ENCODE assay signal across 25 cellular contexts in the genomic region with DNA sequence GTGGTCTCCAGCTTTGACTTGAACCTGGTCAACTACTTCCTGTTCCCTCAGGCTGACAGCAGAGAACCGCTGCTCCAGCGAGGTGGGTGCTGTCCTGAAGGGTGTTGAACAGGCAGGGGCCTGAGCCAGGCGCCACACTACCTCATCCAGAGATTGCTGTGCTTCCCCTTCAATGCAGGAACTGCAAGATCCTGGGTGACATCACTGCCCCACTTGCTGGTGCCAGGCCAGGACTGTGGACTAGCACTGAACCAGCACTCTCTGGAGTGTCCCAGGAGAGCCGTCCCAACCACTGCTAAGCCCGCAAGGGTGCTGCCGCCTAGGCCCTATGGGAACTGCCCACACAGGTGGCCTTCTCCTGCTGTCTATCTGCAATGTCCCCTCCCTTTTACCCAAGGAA. TPM values are rescaled to one million over a fixed set of nuclear protein-coding genes. Genes with fewer than 3 reads are reported as not detected.
"Had no signal": no experiment of that assay in that cellular context is flagged by ENCODE, and none has a peak within 500 bp of the region (broad histone marks: within the 10 kb centered on the region; RNA-seq: fewer than 3 reads in every experiment).

No MANE protein-coding gene starts in this region.

- H3K27ac Mint-ChIP-seq: activated naive CD8-positive, alpha-beta T cell treated with anti-CD3 and anti-CD28 coated beads, Interleukin-2, amount 10 ng/mL, durations not matched to agents 7 days and 5 days; activated T-cell treated with anti-CD3 and anti-CD28 coated beads, Interleukin-2, amount 50 U/mL, for 24 hours; nephron progenitor cell; WTC11 had no signal

- H3K9me3 Mint-ChIP-seq: activated naive CD8-positive, alpha-beta T cell treated with anti-CD3 and anti-CD28 coated beads, Interleukin-2, amount 10 ng/mL, durations not matched to agents 7 days and 5 days; activated T-cell treated with anti-CD3 and anti-CD28 coated beads, Interleukin-2, amount 50 U/mL, for 24 hours; central memory CD8-positive, alpha-beta T cell had no signal

- H3K4me1 Mint-ChIP-seq: central memory CD8-positive, alpha-beta T cell; nephron progenitor cell; WTC11 had no signal

- H3K4me3 ChIP-seq: breast epithelium, heart right ventricle, upper lobe of left lung had no signal

- H3K27me3 ChIP-seq: breast epithelium, upper lobe of left lung had no signal

- H3K4me3 Mint-ChIP-seq: activated naive CD8-positive, alpha-beta T cell treated with anti-CD3 and anti-CD28 coated beads, Interleukin-2, amount 10 ng/mL, durations not matched to agents 7 days and 5 days; activated T-cell treated with anti-CD3 and anti-CD28 coated beads, Interleukin-2, amount 50 U/mL, for 24 hours; central memory CD8-positive, alpha-beta T cell; nephron progenitor cell; WTC11 had no signal

- H3K36me3 ChIP-seq: breast epithelium, heart right ventricle, upper lobe of left lung had no signal

- H3K4me1 ChIP-seq: breast epithelium, heart right ventricle, upper lobe of left lung had no signal

- H3K27ac ChIP-seq: breast epithelium, epithelial cell of prostate, heart right ventricle, upper lobe of left lung had no signal

- ATAC-seq: left lobe of liver, WTC11 had no signal

- DNase-seq: activated CD4-positive, alpha-beta T cell treated with anti-CD3 and anti-CD28 coated beads, Interleukin-2, amount 50 U/mL, for 4 hours; activated CD8-positive, alpha-beta memory T cell treated with anti-CD3 and anti-CD28 coated beads for 24 hours; activated CD8-positive, alpha-beta memory T cell treated with anti-CD3 and anti-CD28 coated beads, Interleukin-2, amount 50 U/mL, for 4 hours; activated naive CD4-positive, alpha-beta T cell treated with Interleukin-2 at 50 U/mL for 16 hours; activated naive CD8-positive, alpha-beta T cell treated with anti-CD3 and anti-CD28 coated beads, Interleukin-2, amount 10 ng/mL, durations not matched to agents 7 days and 5 days; activated T-cell treated with anti-CD3 and anti-CD28 coated beads, Interleukin-2, amount 50 U/mL, for 24 hours; amniotic stem cell; cortex of kidney; nephron progenitor cell; stimulated activated CD4-positive, alpha-beta T cell treated with anti-CD3 and anti-CD28 coated beads, Interleukin-4, amount 100 ng/mL, for 1 hour; T-helper 9 cell; upper lobe of left lung had no signal

- H3K36me3 Mint-ChIP-seq: activated naive CD8-positive, alpha-beta T cell treated with anti-CD3 and anti-CD28 coated beads, Interleukin-2, amount 10 ng/mL, durations not matched to agents 7 days and 5 days had no signal

- H3K9me3 ChIP-seq: breast epithelium, heart right ventricle, upper lobe of left lung had no signal

- H3K27me3 Mint-ChIP-seq: activated T-cell treated with anti-CD3 and anti-CD28 coated beads, Interleukin-2, amount 50 U/mL, for 24 hours had no signal

RNA-seq across cellular contexts. Expression of gene GAB4, which starts 51.7 kb away (rescaled TPM):
- total RNA-seq: activated naive CD8-positive, alpha-beta T cell treated with anti-CD3 and anti-CD28 coated beads, Interleukin-2, amount 10 ng/mL, durations not matched to agents 7 days and 5 days; breast epithelium; fibroblast of villous mesenchyme; heart right ventricle; kidney epithelial cell; left lobe of liver; myocyte; posterior vena cava; renal cortical epithelial cell; subcutaneous adipose tissue; T-helper 1 cell treated with Interleukin-12 subunit alpha and Interleukin-12 subunit beta and Interleukin-4 antibody, amounts not matched to agents 30 ng/mL and 1 ng/mL, for 36 hours; upper lobe of left lung had no signal
- polyA plus RNA-seq: heart right ventricle had no signal
